ENCODE assay signal across 1 cellular context in the genomic region with DNA sequence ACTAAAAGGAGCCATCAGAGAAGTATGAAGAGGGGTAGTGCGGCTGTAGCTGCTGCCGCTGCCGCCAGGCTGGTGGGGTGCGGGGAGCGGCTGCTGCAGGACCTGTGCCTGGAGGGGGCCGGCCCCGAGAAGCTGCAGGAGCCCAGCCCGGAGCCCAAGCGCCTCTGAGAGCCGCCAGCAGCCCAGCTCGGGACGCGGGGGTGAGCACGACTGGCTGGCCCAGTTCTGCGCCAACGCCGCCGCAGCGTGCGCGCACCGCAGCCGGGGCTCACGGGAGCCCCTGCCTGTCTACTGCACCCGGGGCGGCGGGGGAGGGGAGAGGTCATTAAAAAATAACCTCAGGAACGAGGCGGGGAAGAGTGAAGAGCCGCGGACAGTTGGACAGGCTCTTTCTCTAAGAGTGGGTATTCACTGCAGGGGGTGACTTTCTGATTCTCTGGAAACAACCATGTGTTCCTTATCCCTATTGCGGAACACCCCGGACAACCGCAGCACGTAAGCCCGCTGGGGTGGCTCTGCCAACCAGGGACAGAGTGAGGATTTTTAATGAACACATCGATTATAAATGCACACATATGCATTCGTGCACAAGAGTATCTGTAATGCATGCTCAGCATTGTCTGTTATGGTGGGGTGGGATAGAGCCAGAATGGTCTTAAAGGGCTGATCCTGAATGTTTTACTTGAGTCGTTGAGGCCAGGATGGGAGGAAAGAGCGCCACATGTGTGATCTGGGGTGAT.
TF ChIP-seq lines count a peak whose summit lies in the region.

No MANE protein-coding gene starts in this region.

TF ChIP-seq in HepG2, 621 proteins besides CTCF, POLR2A, EP300 and RAD21 (continued from another document and continues in another):
- TF ChIP-seq GTF2F1 (IDR thresholded peaks at IDR 0.05; ENCODE audit: low read length) (no peak), ZNF598 (CRISPR knock-in tag; IDR thresholded peaks at IDR 0.05; ENCODE audit: borderline replicate concordance) (peak; percentile 79; the same call in 1 of the 2 replicates), EHMT2 (IDR thresholded peaks at IDR 0.05; ENCODE audit: borderline replicate concordance, low read depth, low read length) (no peak), CBX2 (IDR thresholded peaks at IDR 0.05; ENCODE audit: low read depth, low read length) (no peak), CBX2 (CRISPR knock-in tag; IDR thresholded peaks at IDR 0.05; ENCODE audit: low read depth) (no peak), NR2F2 (IDR thresholded peaks at IDR 0.05; ENCODE audit: borderline replicate concordance, low read depth) (no peak; the same call in 1 of the 2 replicates), HOXA3 (CRISPR knock-in tag; IDR thresholded peaks at IDR 0.05) (peak; percentile 64; the same call in 1 of the 2 replicates), FLYWCH1 (CRISPR knock-in tag; IDR thresholded peaks at IDR 0.05) (0 out of 2 replicates have a peak, but pooled peaks have one; percentile 65), JUND (CRISPR knock-in tag; IDR thresholded peaks at IDR 0.05) (no peak), U2AF2 (IDR thresholded peaks at IDR 0.05; ENCODE audit: low read depth, low read length) (no peak), BATF2 (CRISPR knock-in tag; IDR thresholded peaks at IDR 0.05) (no peak), DZIP1 (CRISPR knock-in tag; IDR thresholded peaks at IDR 0.05) (no peak), RXRB (CRISPR knock-in tag; IDR thresholded peaks at IDR 0.05; ENCODE audit: borderline replicate concordance) (peak; percentile 19), THRA (CRISPR knock-in tag; IDR thresholded peaks at IDR 0.05; ENCODE audit: borderline replicate concordance) (no peak), MAFG (CRISPR knock-in tag; IDR thresholded peaks at IDR 0.05) (no peak), NFE2L2 (IDR thresholded peaks at IDR 0.05; ENCODE audit: low read length) (no peak), ZIK1 (CRISPR knock-in tag; IDR thresholded peaks at IDR 0.05; ENCODE audit: borderline replicate concordance, low read depth) (no peak), ZNF180 (CRISPR knock-in tag; IDR thresholded peaks at IDR 0.05; ENCODE audit: borderline replicate concordance, low read depth) (no peak), TAF1 (CRISPR knock-in tag; IDR thresholded peaks at IDR 0.05) (peak; percentile 74), ZNF335 (CRISPR knock-in tag; IDR thresholded peaks at IDR 0.05) (no peak), MED1 (CRISPR knock-in tag; IDR thresholded peaks at IDR 0.05) (peak; percentile 35), SIX4 (CRISPR knock-in tag; IDR thresholded peaks at IDR 0.05) (no peak), PAF1 (CRISPR knock-in tag; IDR thresholded peaks at IDR 0.05) (no peak), SRSF1 (optimal IDR thresholded peaks at IDR 0.05; ENCODE audit: low read depth, low read length) (peak; percentile 86), ZNF747 (CRISPR knock-in tag; IDR thresholded peaks at IDR 0.05; ENCODE audit: borderline replicate concordance) (no peak), ZNF235 (CRISPR knock-in tag; IDR thresholded peaks at IDR 0.05; ENCODE audit: borderline replicate concordance) (no peak), CCDC6 (CRISPR knock-in tag; IDR thresholded peaks at IDR 0.05) (no peak), GPBP1L1 (CRISPR knock-in tag; IDR thresholded peaks at IDR 0.05) (no peak), FOSL2 (CRISPR knock-in tag; IDR thresholded peaks at IDR 0.05) (no peak), KDM5A (IDR thresholded peaks at IDR 0.05; ENCODE audit: borderline replicate concordance, low read length) (peak; percentile 46), ZNF44 (CRISPR knock-in tag; IDR thresholded peaks at IDR 0.05) (no peak), ZNF230 (CRISPR knock-in tag; IDR thresholded peaks at IDR 0.05) (peak; percentile 53; the same call in 1 of the 2 replicates), FOXJ3 (CRISPR knock-in tag; IDR thresholded peaks at IDR 0.05; ENCODE audit: borderline replicate concordance) (no peak), ZNF761 (CRISPR knock-in tag; conservative IDR thresholded peaks at IDR 0.05) (no peak), MEIS2 (CRISPR knock-in tag; IDR thresholded peaks at IDR 0.05) (peak; percentile 2; the same call in 1 of the 2 replicates), ZFYVE20 (CRISPR knock-in tag; IDR thresholded peaks at IDR 0.05; ENCODE audit: borderline replicate concordance, low read depth) (no peak)
- TF ChIP-seq, protein P1, sequence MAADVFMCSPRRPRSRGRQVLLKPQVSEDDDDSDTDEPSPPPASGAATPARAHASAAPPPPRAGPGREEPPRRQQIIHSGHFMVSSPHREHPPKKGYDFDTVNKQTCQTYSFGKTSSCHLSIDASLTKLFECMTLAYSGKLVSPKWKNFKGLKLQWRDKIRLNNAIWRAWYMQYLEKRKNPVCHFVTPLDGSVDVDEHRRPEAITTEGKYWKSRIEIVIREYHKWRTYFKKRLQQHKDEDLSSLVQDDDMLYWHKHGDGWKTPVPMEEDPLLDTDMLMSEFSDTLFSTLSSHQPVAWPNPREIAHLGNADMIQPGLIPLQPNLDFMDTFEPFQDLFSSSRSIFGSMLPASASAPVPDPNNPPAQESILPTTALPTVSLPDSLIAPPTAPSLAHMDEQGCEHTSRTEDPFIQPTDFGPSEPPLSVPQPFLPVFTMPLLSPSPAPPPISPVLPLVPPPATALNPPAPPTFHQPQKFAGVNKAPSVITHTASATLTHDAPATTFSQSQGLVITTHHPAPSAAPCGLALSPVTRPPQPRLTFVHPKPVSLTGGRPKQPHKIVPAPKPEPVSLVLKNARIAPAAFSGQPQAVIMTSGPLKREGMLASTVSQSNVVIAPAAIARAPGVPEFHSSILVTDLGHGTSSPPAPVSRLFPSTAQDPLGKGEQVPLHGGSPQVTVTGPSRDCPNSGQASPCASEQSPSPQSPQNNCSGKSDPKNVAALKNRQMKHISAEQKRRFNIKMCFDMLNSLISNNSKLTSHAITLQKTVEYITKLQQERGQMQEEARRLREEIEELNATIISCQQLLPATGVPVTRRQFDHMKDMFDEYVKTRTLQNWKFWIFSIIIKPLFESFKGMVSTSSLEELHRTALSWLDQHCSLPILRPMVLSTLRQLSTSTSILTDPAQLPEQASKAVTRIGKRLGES (CRISPR knock-in tag; IDR thresholded peaks at IDR 0.05; ENCODE audit: borderline replicate concordance), result peak; percentile 45; the same call in 1 of the 2 replicates
- TF ChIP-seq, protein P2, sequence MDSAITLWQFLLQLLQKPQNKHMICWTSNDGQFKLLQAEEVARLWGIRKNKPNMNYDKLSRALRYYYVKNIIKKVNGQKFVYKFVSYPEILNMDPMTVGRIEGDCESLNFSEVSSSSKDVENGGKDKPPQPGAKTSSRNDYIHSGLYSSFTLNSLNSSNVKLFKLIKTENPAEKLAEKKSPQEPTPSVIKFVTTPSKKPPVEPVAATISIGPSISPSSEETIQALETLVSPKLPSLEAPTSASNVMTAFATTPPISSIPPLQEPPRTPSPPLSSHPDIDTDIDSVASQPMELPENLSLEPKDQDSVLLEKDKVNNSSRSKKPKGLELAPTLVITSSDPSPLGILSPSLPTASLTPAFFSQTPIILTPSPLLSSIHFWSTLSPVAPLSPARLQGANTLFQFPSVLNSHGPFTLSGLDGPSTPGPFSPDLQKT (CRISPR knock-in tag; IDR thresholded peaks at IDR 0.05; ENCODE audit: borderline replicate concordance), result no peak
- TF ChIP-seq, protein P3, sequence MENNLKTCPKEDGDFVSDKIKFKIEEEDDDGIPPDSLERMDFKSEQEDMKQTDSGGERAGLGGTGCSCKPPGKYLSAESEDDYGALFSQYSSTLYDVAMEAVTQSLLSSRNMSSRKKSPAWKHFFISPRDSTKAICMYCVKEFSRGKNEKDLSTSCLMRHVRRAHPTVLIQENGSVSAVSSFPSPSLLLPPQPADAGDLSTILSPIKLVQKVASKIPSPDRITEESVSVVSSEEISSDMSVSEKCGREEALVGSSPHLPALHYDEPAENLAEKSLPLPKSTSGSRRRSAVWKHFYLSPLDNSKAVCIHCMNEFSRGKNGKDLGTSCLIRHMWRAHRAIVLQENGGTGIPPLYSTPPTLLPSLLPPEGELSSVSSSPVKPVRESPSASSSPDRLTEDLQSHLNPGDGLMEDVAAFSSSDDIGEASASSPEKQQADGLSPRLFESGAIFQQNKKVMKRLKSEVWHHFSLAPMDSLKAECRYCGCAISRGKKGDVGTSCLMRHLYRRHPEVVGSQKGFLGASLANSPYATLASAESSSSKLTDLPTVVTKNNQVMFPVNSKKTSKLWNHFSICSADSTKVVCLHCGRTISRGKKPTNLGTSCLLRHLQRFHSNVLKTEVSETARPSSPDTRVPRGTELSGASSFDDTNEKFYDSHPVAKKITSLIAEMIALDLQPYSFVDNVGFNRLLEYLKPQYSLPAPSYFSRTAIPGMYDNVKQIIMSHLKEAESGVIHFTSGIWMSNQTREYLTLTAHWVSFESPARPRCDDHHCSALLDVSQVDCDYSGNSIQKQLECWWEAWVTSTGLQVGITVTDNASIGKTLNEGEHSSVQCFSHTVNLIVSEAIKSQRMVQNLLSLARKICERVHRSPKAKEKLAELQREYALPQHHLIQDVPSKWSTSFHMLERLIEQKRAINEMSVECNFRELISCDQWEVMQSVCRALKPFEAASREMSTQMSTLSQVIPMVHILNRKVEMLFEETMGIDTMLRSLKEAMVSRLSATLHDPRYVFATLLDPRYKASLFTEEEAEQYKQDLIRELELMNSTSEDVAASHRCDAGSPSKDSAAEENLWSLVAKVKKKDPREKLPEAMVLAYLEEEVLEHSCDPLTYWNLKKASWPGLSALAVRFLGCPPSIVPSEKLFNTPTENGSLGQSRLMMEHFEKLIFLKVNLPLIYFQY (CRISPR knock-in tag; IDR thresholded peaks at IDR 0.05; ENCODE audit: borderline replicate concordance), result 0 out of 2 replicates have a peak, but pooled peaks have one; percentile 30
- TF ChIP-seq, protein P4, sequence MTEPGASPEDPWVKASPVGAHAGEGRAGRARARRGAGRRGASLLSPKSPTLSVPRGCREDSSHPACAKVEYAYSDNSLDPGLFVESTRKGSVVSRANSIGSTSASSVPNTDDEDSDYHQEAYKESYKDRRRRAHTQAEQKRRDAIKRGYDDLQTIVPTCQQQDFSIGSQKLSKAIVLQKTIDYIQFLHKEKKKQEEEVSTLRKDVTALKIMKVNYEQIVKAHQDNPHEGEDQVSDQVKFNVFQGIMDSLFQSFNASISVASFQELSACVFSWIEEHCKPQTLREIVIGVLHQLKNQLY (CRISPR knock-in tag; IDR thresholded peaks at IDR 0.05), result no peak
- TF ChIP-seq, protein P5, sequence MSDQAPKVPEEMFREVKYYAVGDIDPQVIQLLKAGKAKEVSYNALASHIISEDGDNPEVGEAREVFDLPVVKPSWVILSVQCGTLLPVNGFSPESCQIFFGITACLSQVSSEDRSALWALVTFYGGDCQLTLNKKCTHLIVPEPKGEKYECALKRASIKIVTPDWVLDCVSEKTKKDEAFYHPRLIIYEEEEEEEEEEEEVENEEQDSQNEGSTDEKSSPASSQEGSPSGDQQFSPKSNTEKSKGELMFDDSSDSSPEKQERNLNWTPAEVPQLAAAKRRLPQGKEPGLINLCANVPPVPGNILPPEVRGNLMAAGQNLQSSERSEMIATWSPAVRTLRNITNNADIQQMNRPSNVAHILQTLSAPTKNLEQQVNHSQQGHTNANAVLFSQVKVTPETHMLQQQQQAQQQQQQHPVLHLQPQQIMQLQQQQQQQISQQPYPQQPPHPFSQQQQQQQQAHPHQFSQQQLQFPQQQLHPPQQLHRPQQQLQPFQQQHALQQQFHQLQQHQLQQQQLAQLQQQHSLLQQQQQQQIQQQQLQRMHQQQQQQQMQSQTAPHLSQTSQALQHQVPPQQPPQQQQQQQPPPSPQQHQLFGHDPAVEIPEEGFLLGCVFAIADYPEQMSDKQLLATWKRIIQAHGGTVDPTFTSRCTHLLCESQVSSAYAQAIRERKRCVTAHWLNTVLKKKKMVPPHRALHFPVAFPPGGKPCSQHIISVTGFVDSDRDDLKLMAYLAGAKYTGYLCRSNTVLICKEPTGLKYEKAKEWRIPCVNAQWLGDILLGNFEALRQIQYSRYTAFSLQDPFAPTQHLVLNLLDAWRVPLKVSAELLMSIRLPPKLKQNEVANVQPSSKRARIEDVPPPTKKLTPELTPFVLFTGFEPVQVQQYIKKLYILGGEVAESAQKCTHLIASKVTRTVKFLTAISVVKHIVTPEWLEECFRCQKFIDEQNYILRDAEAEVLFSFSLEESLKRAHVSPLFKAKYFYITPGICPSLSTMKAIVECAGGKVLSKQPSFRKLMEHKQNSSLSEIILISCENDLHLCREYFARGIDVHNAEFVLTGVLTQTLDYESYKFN (CRISPR knock-in tag; conservative IDR thresholded peaks at IDR 0.05), result no peak
